In genomic region chr9:99076483-99077171, GRCh38 we compare ENCODE assay signal across 11 cellular contexts. TPM values are rescaled to one million over a fixed set of nuclear protein-coding genes. Genes with fewer than 3 reads are reported as not detected.
DNase-seq lines count a peak whose midpoint lies in the region; ATAC-seq and TF ChIP-seq lines count a peak whose summit lies in the region.
"Had no signal": no experiment of that assay in that cellular context is flagged by ENCODE, and none has a peak within 500 bp of the region (broad histone marks: within the 10 kb centered on the region; RNA-seq: fewer than 3 reads in every experiment).

No MANE protein-coding gene starts in this region.

- H3K27ac ChIP-seq in BLaER1 (no peak overlapping the region), IMR-90 (ENCODE audit: insufficient read depth, low read length) (no peak overlapping the region), lower lobe of right lung (peak overlapping the region; percentile 56)
- H3K27ac ChIP-seq: esophagus muscularis mucosa had no signal

- peaks cover 6% of the 10 kb centered on the region for H3K4me1 Mint-ChIP-seq in nephron progenitor cell

- H2BK15ac ChIP-seq in IMR-90 (ENCODE audit: low read depth, low read length) = peak overlapping the region; percentile 87; the same call in 2 of the 3 replicates

- ATAC-seq in IMR-90 (ENCODE audit: low read depth) (no peak; the same call in 1 of the 2 replicates), lower lobe of right lung (peak; percentile 52 to 64), GM21825 (IDR thresholded peaks at IDR 0.05; ENCODE audit: unreplicated experiment) (no peak), GM21447 (IDR thresholded peaks at IDR 0.05; ENCODE audit: unreplicated experiment) (no peak)

- H2BK120ac ChIP-seq in IMR-90 (ENCODE audit: low read depth, low read length) = peak overlapping the region; percentile 20

- no peak overlapping the region for H3K9ac ChIP-seq in BLaER1
- H3K9ac ChIP-seq in IMR-90 (ENCODE audit: low read depth, low read length) = no peak overlapping the region

- H4K8ac ChIP-seq in IMR-90 (ENCODE audit: low read depth in 2 of 2, low read length in 2 of 2) = peak overlapping the region in 1 of 2 experiments; percentile 78; a peak in 2 of 4 replicates

- intact Hi-C loops in IMR-90 (cut with micrococcal nuclease) = no loop called here
- intact Hi-C loops in lower lobe of right lung (cut with DNase I) = no loop called here

- no CpG with 5 or more reads among the region's 6 CpGs for WGBS in IMR-90 (ENCODE audit: extremely low coverage in 2 of 2, insufficient read length in 1 of 2), 2 experiments

- H3K4me2 ChIP-seq in BLaER1 (peak overlapping the region; percentile 8), IMR-90 (ENCODE audit: low read depth, low read length) (no peak overlapping the region)

- CTCF ChIA-PET in IMR-90 (lab: Yijun Ruan, JAX) = interaction anchor here (0.6 to 0.9 kb wide), 2 partner anchors 8 to 76 kb away, joined by 3 read pairs; no protein-coding TSS in a partner anchor

- H3K27me3 Mint-ChIP-seq in nephron progenitor cell (ENCODE audit: low read depth, poor library complexity) = no peaks in the 10 kb centered on the region

- TF ChIP-seq POLR2A in IMR-90 (IDR thresholded peaks at IDR 0.05; ENCODE audit: low read depth, low read length) = no peak

- peak overlapping the region; percentile 15 for H2AK9ac ChIP-seq in IMR-90 (replicated peaks; ENCODE audit: low read depth, low read length, poor library complexity)

- peak overlapping the region; percentile 24; the same call in 1 of the 2 replicates for H3K18ac ChIP-seq in IMR-90 (ENCODE audit: low read depth, low read length)

- H3K9me1 ChIP-seq in IMR-90 (ENCODE audit: insufficient read depth, low read length) = peaks cover 21% of the 10 kb centered on the region

- H4K91ac ChIP-seq in IMR-90 (ENCODE audit: insufficient read depth, low read depth, low read length) = peak overlapping the region; percentile 47

- TF ChIP-seq RAD21 in IMR-90 (IDR thresholded peaks at IDR 0.05; ENCODE audit: low read length) = no peak

- H3K9me3 ChIP-seq in BLaER1 = no peaks in the 10 kb centered on the region
- H3K9me3 ChIP-seq in IMR-90 (ENCODE audit: control insufficient read depth, insufficient read depth, low read length) = no peaks in the 10 kb centered on the region
- H3K9me3 ChIP-seq in lower lobe of right lung = no peaks in the 10 kb centered on the region
- H3K9me3 ChIP-seq: esophagus muscularis mucosa had no signal

- H4K5ac ChIP-seq in IMR-90 (ENCODE audit: low read depth, low read length) = peak overlapping the region; percentile 9

- H3K56ac ChIP-seq in IMR-90 (ENCODE audit: extremely low read depth, insufficient read depth, low read length) = no peak overlapping the region

- TF ChIP-seq CTCF in IMR-90 (conservative IDR thresholded peaks at IDR 0.05; ENCODE audit: low read depth, low read length) (no peak), lower lobe of right lung (IDR thresholded peaks at IDR 0.05) (no peak), nephron progenitor cell (IDR thresholded peaks at IDR 0.05) (no peak)

- H2BK5ac ChIP-seq in IMR-90 (ENCODE audit: low read depth, low read length, poor library complexity, severe bottlenecking) = no peak overlapping the region

- peaks cover 4% of the 10 kb centered on the region for H3K9me3 Mint-ChIP-seq in nephron progenitor cell

- dilution Hi-C loops in IMR-90 (cut with HindIII; ENCODE audit: low sequenced_read_pairs, unreplicated experiment) = no loop called here

- no peak overlapping the region for H3K27ac Mint-ChIP-seq in nephron progenitor cell

- H3K4me3 ChIP-seq in BLaER1 = no peak overlapping the region
- H3K4me3 ChIP-seq in IMR-90 (ENCODE audit: insufficient read depth, low read depth, low read length) = no peak overlapping the region
- H3K4me3 ChIP-seq in lower lobe of right lung = no peak overlapping the region
- H3K4me3 ChIP-seq: esophagus muscularis mucosa had no signal

- no peak for DNase-seq in IMR-90
- DNase-seq in activated CD8-positive, alpha-beta memory T cell treated with anti-CD3 and anti-CD28 coated beads, Interleukin-2, amount 50 U/mL, for 4 hours = peak; percentile 52
- no peak for DNase-seq in lower lobe of right lung
- no peak for DNase-seq in cerebellum (ENCODE audit: low spot score)
- no peak for DNase-seq in nephron progenitor cell
- DNase-seq: DMS 273 treated with DMSO at 0.1 percent for 48 hours, NCI-H524 had no signal

- in situ Hi-C loops in IMR-90 (cut with MboI; ENCODE audit: low sequenced_read_pairs) = no loop called here

- peaks cover 8% of the 10 kb centered on the region for H3K4me1 ChIP-seq in BLaER1
- peaks cover 8% of the 10 kb centered on the region for H3K4me1 ChIP-seq in IMR-90 (ENCODE audit: control insufficient read depth, insufficient read depth, low read length)
- H3K4me1 ChIP-seq in lower lobe of right lung = peaks cover 18% of the 10 kb centered on the region

- H3K4me3 Mint-ChIP-seq in nephron progenitor cell = no peak overlapping the region

- BruUV-seq in IMR-90 (replicated peaks; lab: Mats Ljungman, UMichigan) = no TSS peak

- H3K36me3 ChIP-seq in BLaER1 = no peaks in the 10 kb centered on the region
- H3K36me3 ChIP-seq in IMR-90 (ENCODE audit: control insufficient read depth, insufficient read depth, low read length) = peaks cover 7% of the 10 kb centered on the region; the same call in 1 of the 2 replicates
- H3K36me3 ChIP-seq in lower lobe of right lung = no peaks in the 10 kb centered on the region
- H3K36me3 ChIP-seq: esophagus muscularis mucosa had no signal

- POLR2A ChIA-PET in IMR-90 (lab: Charles Lee; ENCODE audit: unreplicated experiment) = no interaction called here

- peak overlapping the region; percentile 64 for H3K4ac ChIP-seq in IMR-90 (ENCODE audit: low read depth, low read length)

- H2AFZ ChIP-seq in IMR-90 (replicated peaks; ENCODE audit: low read length, poor library complexity) = peak overlapping the region; percentile 52

- peak overlapping the region; percentile 41; the same call in 1 of the 2 replicates for H3K23ac ChIP-seq in IMR-90 (ENCODE audit: low read depth, low read length)

- H4K20me1 ChIP-seq in BLaER1 = no peaks in the 10 kb centered on the region
- peaks cover 5% of the 10 kb centered on the region; the same call in 1 of the 2 replicates for H4K20me1 ChIP-seq in IMR-90 (ENCODE audit: insufficient read depth, low read length)

- H2BK20ac ChIP-seq in IMR-90 (ENCODE audit: low read depth, low read length) = peak overlapping the region; percentile 80

- no peaks in the 10 kb centered on the region for H3K79me1 ChIP-seq in IMR-90 (ENCODE audit: low read depth in 1 of 2, low read length in 2 of 2)

- peak overlapping the region; percentile 56 for H2AK5ac ChIP-seq in IMR-90 (ENCODE audit: low read depth, low read length)

- H3K27me3 ChIP-seq in BLaER1 (no peaks in the 10 kb centered on the region), IMR-90 (ENCODE audit: control insufficient read depth, insufficient read depth, low read length) (no peaks in the 10 kb centered on the region), lower lobe of right lung (ENCODE audit: low read depth) (no peaks in the 10 kb centered on the region)
- H3K27me3 ChIP-seq: esophagus muscularis mucosa had no signal

- H3K36me3 Mint-ChIP-seq in nephron progenitor cell (ENCODE audit: low read depth) = no peaks in the 10 kb centered on the region

- H3K14ac ChIP-seq in IMR-90 (replicated peaks; ENCODE audit: low read depth, low read length) = peak overlapping the region; percentile 57

TF ChIP-seq in IMR-90, 13 proteins besides CTCF, POLR2A, EP300 and RAD21:
- TF ChIP-seq NFE2L2 (IDR thresholded peaks at IDR 0.05; ENCODE audit: low read depth, low read length) = no peak
- TF ChIP-seq MXI1 (IDR thresholded peaks at IDR 0.05; ENCODE audit: borderline replicate concordance, low read depth, low read length) = no peak
- TF ChIP-seq SMC3 (IDR thresholded peaks at IDR 0.05; ENCODE audit: low read depth, low read length) = no peak
- TF ChIP-seq MAFK (IDR thresholded peaks at IDR 0.05; ENCODE audit: low read depth, low read length) = no peak
- no peak for TF ChIP-seq CHD1 (IDR thresholded peaks at IDR 0.05; ENCODE audit: low read depth, low read length)
- no peak for TF ChIP-seq MAZ (IDR thresholded peaks at IDR 0.05; ENCODE audit: borderline replicate concordance, low read depth, low read length)
- TF ChIP-seq FOS (IDR thresholded peaks at IDR 0.05; ENCODE audit: low read depth, low read length) = no peak
- TF ChIP-seq CEBPB (IDR thresholded peaks at IDR 0.05; ENCODE audit: low read depth, low read length) = no peak
- TF ChIP-seq USF2 (IDR thresholded peaks at IDR 0.05; ENCODE audit: low read depth, low read length) = no peak
- no peak for TF ChIP-seq ELK1 (IDR thresholded peaks at IDR 0.05; ENCODE audit: borderline replicate concordance, low read depth, low read length)
- no peak for TF ChIP-seq RFX5 (IDR thresholded peaks at IDR 0.05; ENCODE audit: low read depth, low read length)
- TF ChIP-seq BHLHE40 (IDR thresholded peaks at IDR 0.05; ENCODE audit: low read depth, low read length) = no peak
- TF ChIP-seq RCOR1 (IDR thresholded peaks at IDR 0.05; ENCODE audit: insufficient replicate concordance, low read length) = no peak
TF ChIP-seq in IMR-90: peak in this region for 0.

RNA-seq across cellular contexts. Expression of gene TGFBR1, which starts 28.3 kb away (rescaled TPM):
- total RNA-seq in IMR-90 (2012; rRNA removed) (57.8 and 75.3 TPM in 2 replicates), lower lobe of right lung (78.8 TPM), cerebellum (51.7 TPM)
- 10.2 and 15.1 TPM in 2 replicates for polyA plus RNA-seq in IMR-90 (2012; rRNA removed)
- 7.8 and 11.8 TPM in 2 replicates for polyA plus RNA-seq in IMR-90 (2012; cell fraction: cytosol; rRNA removed)
- 1.8 and 11.2 TPM in 2 replicates for polyA plus RNA-seq in IMR-90 (2012; cell fraction: nucleus; rRNA removed; ENCODE audit: low replicate concordance)

Comparison
In these comparisons a context has a peak if more than half of its experiments do, and no peak if none do; other contexts are left out.
1. ATAC-seq: peak in lower lobe of right lung (2 of 2); none in IMR-90 (single experiment), GM21825 (single experiment) and GM21447 (single experiment).